ENCODE assay signal across 9 cellular contexts in genomic region chr1:183090386-183091006, GRCh38.
A peak's percentile ranks its signal among the peaks of the same experiment; 100 is the strongest.
DNase-seq lines count a peak whose midpoint lies in the region; ATAC-seq and TF ChIP-seq lines count a peak whose summit lies in the region.
"Had no signal": no experiment of that assay in that cellular context is flagged by ENCODE, and none has a peak within 500 bp of the region (broad histone marks: within the 10 kb centered on the region; RNA-seq: fewer than 3 reads in every experiment).

No MANE protein-coding gene starts in this region.

- H2AFZ ChIP-seq in PC-9: no peak overlapping the region

- CTCF ChIA-PET in activated CD4-positive, alpha-beta T cell treated with anti-CD3 and anti-CD28 coated beads, Interleukin-2, amount 10 ng/mL, durations not matched to agents 7 days and 5 days (lab: Charles Lee): interaction anchor here (0.6 to 1.0 kb wide), 2 partner anchors 55 to 59 kb away, joined by 3 to 4 read pairs; no protein-coding TSS in a partner anchor
- CTCF ChIA-PET in PC-9 (lab: Charles Lee): no interaction called here

- H3K27ac ChIP-seq in PC-9: no peak overlapping the region

- H3K4me2 ChIP-seq in PC-9: no peak overlapping the region

- peaks cover 83% of the 10 kb centered on the region for H3K79me2 ChIP-seq in PC-9 (ENCODE audit: low read depth)

- peaks cover 58% of the 10 kb centered on the region for H3K4me1 ChIP-seq in PC-9 (replicated peaks; ENCODE audit: insufficient read depth)

- peaks cover 2% of the 10 kb centered on the region for H3K36me3 Mint-ChIP-seq in osteocyte (ENCODE audit: unreplicated experiment)
- no peaks in the 10 kb centered on the region for H3K36me3 Mint-ChIP-seq in activated CD4-positive, alpha-beta T cell treated with anti-CD3 and anti-CD28 coated beads, Interleukin-2, amount 10 ng/mL, durations not matched to agents 7 days and 5 days (ENCODE audit: low read depth)
- H3K36me3 Mint-ChIP-seq: CD4-positive, CD25-positive, alpha-beta regulatory T cell had no signal

- intact Hi-C loops in PC-9 (cut with micrococcal nuclease; ENCODE audit: unreplicated experiment): loop anchor here (10.0 kb wide), 2 partner anchors 126 to 196 kb away; no protein-coding TSS in a partner anchor

- H3K36me3 ChIP-seq in PC-9 (ENCODE audit: low read depth): no peaks in the 10 kb centered on the region

- H3K4me3 ChIP-seq in AG10803 (ENCODE audit: low read length): no peak overlapping the region
- H3K4me3 ChIP-seq in fibroblast of villous mesenchyme (ENCODE audit: low read depth, low read length): no peak overlapping the region
- no peak overlapping the region for H3K4me3 ChIP-seq in PC-9

- DNase-seq in AG10803 (ENCODE audit: low read depth) (peak; percentile 89), NCI-H2171 treated with DMSO at 0.1 percent for 48 hours (lab: John Stamatoyannopoulos, UW) (peak; percentile 89), fibroblast of villous mesenchyme (ENCODE audit: low read depth) (peak; percentile 70), osteocyte (ENCODE audit: extremely low spot score, unreplicated experiment) (no peak), PC-9 (no peak)
- no peak for DNase-seq in activated CD4-positive, alpha-beta T cell treated with anti-CD3 and anti-CD28 coated beads, Interleukin-2, amount 10 ng/mL, durations not matched to agents 7 days and 5 days
- no peak for DNase-seq in activated CD8-positive, alpha-beta memory T cell treated with anti-CD3 and anti-CD28 coated beads, Interleukin-2, amount 50 U/mL, for 4 hours
- DNase-seq: CD4-positive, CD25-positive, alpha-beta regulatory T cell had no signal

- BruUV-seq in PC-9 (replicated peaks; lab: Mats Ljungman, UMichigan): no TSS peak

- peak overlapping the region; percentile 47 for H3K4me3 Mint-ChIP-seq in osteocyte (ENCODE audit: unreplicated experiment)
- no peak overlapping the region for H3K4me3 Mint-ChIP-seq in activated CD4-positive, alpha-beta T cell treated with anti-CD3 and anti-CD28 coated beads, Interleukin-2, amount 10 ng/mL, durations not matched to agents 7 days and 5 days
- H3K4me3 Mint-ChIP-seq: CD4-positive, CD25-positive, alpha-beta regulatory T cell had no signal

- no peaks in the 10 kb centered on the region for H3K9me3 Mint-ChIP-seq in osteocyte (ENCODE audit: unreplicated experiment)
- H3K9me3 Mint-ChIP-seq in activated CD4-positive, alpha-beta T cell treated with anti-CD3 and anti-CD28 coated beads, Interleukin-2, amount 10 ng/mL, durations not matched to agents 7 days and 5 days: no peaks in the 10 kb centered on the region
- H3K9me3 Mint-ChIP-seq: CD4-positive, CD25-positive, alpha-beta regulatory T cell had no signal

- peaks cover 63% of the 10 kb centered on the region for H3K4me1 Mint-ChIP-seq in osteocyte (ENCODE audit: unreplicated experiment)
- no peaks in the 10 kb centered on the region for H3K4me1 Mint-ChIP-seq in activated CD4-positive, alpha-beta T cell treated with anti-CD3 and anti-CD28 coated beads, Interleukin-2, amount 10 ng/mL, durations not matched to agents 7 days and 5 days
- H3K4me1 Mint-ChIP-seq: CD4-positive, CD25-positive, alpha-beta regulatory T cell had no signal

- H3K27me3 ChIP-seq in PC-9 (ENCODE audit: insufficient read depth, low read depth): no peaks in the 10 kb centered on the region

- H4K20me1 ChIP-seq in PC-9 (ENCODE audit: insufficient read depth): peaks cover 11% of the 10 kb centered on the region

- no peak for TF ChIP-seq CTCF in AG10803 (conservative IDR thresholded peaks at IDR 0.05; ENCODE audit: low read length)
- TF ChIP-seq CTCF in fibroblast of villous mesenchyme (IDR thresholded peaks at IDR 0.05; ENCODE audit: insufficient read depth, low read depth, low read length): no peak
- TF ChIP-seq CTCF in osteocyte (IDR thresholded peaks at IDR 0.05): no peak
- no peak for TF ChIP-seq CTCF in PC-9 (conservative IDR thresholded peaks at IDR 0.05)

- H3K9me3 ChIP-seq in PC-9 (ENCODE audit: insufficient read depth, low read depth): no peaks in the 10 kb centered on the region

- no peaks in the 10 kb centered on the region for H3K9me2 ChIP-seq in PC-9 (ENCODE audit: insufficient read depth)

- no peak for ATAC-seq in HG02938 (IDR thresholded peaks at IDR 0.05; ENCODE audit: unreplicated experiment)

- peaks cover 13% of the 10 kb centered on the region for H3F3A ChIP-seq in PC-9 (ENCODE audit: insufficient read depth, low read depth)

- H3K27me3 Mint-ChIP-seq in osteocyte (ENCODE audit: unreplicated experiment): no peaks in the 10 kb centered on the region
- H3K27me3 Mint-ChIP-seq in activated CD4-positive, alpha-beta T cell treated with anti-CD3 and anti-CD28 coated beads, Interleukin-2, amount 10 ng/mL, durations not matched to agents 7 days and 5 days: peaks cover 22% of the 10 kb centered on the region

- POLR2A ChIA-PET in activated CD4-positive, alpha-beta T cell treated with anti-CD3 and anti-CD28 coated beads, Interleukin-2, amount 10 ng/mL, durations not matched to agents 7 days and 5 days (lab: Charles Lee): no interaction called here
- POLR2A ChIA-PET in PC-9 (lab: Charles Lee; ENCODE audit: unreplicated experiment): no interaction called here

- peak overlapping the region; percentile 77 for H3K27ac Mint-ChIP-seq in osteocyte (ENCODE audit: unreplicated experiment)
- H3K27ac Mint-ChIP-seq in activated CD4-positive, alpha-beta T cell treated with anti-CD3 and anti-CD28 coated beads, Interleukin-2, amount 10 ng/mL, durations not matched to agents 7 days and 5 days: no peak overlapping the region

Comparison
In these comparisons a context has a peak if more than half of its experiments do, and no peak if none do; other contexts are left out.
1. DNase-seq: peak in AG10803 (single experiment), NCI-H2171 treated with DMSO at 0.1 percent for 48 hours (single experiment) and fibroblast of villous mesenchyme (single experiment); none in osteocyte (single experiment), activated CD4-positive, alpha-beta T cell treated with anti-CD3 and anti-CD28 coated beads, Interleukin-2, amount 10 ng/mL, durations not matched to agents 7 days and 5 days (single experiment), PC-9 (0 of 2) and activated CD8-positive, alpha-beta memory T cell treated with anti-CD3 and anti-CD28 coated beads, Interleukin-2, amount 50 U/mL, for 4 hours (single experiment).